Comparison of ENCODE assay signal across 1 cellular context in genomic region chr17:60392042-60392844, GRCh38.
TF ChIP-seq lines count a peak whose summit lies in the region.

Gene USP32 (minus strand): TSS chr17:60392133. CDS start chr17:60391939, 194 bp downstream.

TF ChIP-seq in HEK293, 187 proteins besides CTCF, POLR2A, EP300 and RAD21 (continued from another document):
- TF ChIP-seq ZNF623 (tag by site-specific recombination; IDR thresholded peaks at IDR 0.05) (no peak), ZNF26 (tag by site-specific recombination; IDR thresholded peaks at IDR 0.05) (no peak)
TF ChIP-seq in HEK293: peak in this region for 68.
